In genomic region chrX:46376246-46376885, GRCh38 we compare ENCODE assay signal across 8 cellular contexts.
A peak's percentile ranks its signal among the peaks of the same experiment; 100 is the strongest.
DNase-seq lines count a peak whose midpoint lies in the region; ATAC-seq, FAIRE-seq and TF ChIP-seq lines count a peak whose summit lies in the region.

No MANE protein-coding gene starts in this region.

- H3K9me3 ChIP-seq in PC-9 (ENCODE audit: insufficient read depth, low read depth) (no peaks in the 10 kb centered on the region), left lung (no peaks in the 10 kb centered on the region), gastrocnemius medialis (no peaks in the 10 kb centered on the region)

- H3K27ac ChIP-seq in PC-9 (peak overlapping the region; percentile 94), left lung (no peak overlapping the region), gastrocnemius medialis (no peak overlapping the region)

- H3F3A ChIP-seq in PC-9 (ENCODE audit: insufficient read depth, low read depth): peaks cover 10% of the 10 kb centered on the region; the same call in 1 of the 2 replicates

- TF ChIP-seq CTCF in PC-9 (conservative IDR thresholded peaks at IDR 0.05) (peak; percentile 46; the same call in 1 of the 2 replicates), brain (conservative IDR thresholded peaks at IDR 0.05) (peak; percentile 41 to 59), left lung (IDR thresholded peaks at IDR 0.05) (peak in 1 of 2 donors; percentile 19), type B pancreatic cell (conservative IDR thresholded peaks at IDR 0.05) (peak; percentile 69), gastrocnemius medialis (IDR thresholded peaks at IDR 0.05 in 4 of 5, conservative IDR thresholded peaks at IDR 0.05 in 1 of 5) (no peak)

- peak overlapping the region; percentile 51 for H3K4me2 ChIP-seq in PC-9

- CTCF ChIA-PET in PC-9 (lab: Charles Lee): interaction anchor here (0.6 to 0.9 kb wide), 3 partner anchors 49 to 1055 kb away, joined by 3 to 6 read pairs (median 3); no protein-coding TSS in a partner anchor

- H3K9me3 Mint-ChIP-seq in brain (no peaks in the 10 kb centered on the region), type B pancreatic cell (no peaks in the 10 kb centered on the region)

- H3K4me3 ChIP-seq in PC-9: 0 out of 2 replicates have a peak overlapping the region, but pooled peaks have one; percentile 5
- H3K4me3 ChIP-seq in left lung: no peak overlapping the region
- H3K4me3 ChIP-seq in gastrocnemius medialis: no peak overlapping the region

- no peak for FAIRE-seq in H54 (lab: Jason Lieb, UNC)

- in situ Hi-C loops in gastrocnemius medialis (cut with MboI; ENCODE audit: low sequenced_read_pairs in 4 of 4): no loop called here

- DNase-seq in Ammon's horn (ENCODE audit: low spot score) (peak; percentile 7), H54 (ENCODE audit: insufficient read length, low spot score) (peak; percentile 1), PC-9 (peak; percentile 26 to 48), left lung (no peak), type B pancreatic cell (ENCODE audit: extremely low spot score, unreplicated experiment) (no peak), C1 segment of cervical spinal cord (lab: John Stamatoyannopoulos, UW) (no peak), gastrocnemius medialis (no peak)

- ATAC-seq in left lung (peak; percentile 91), gastrocnemius medialis (no peak)

- H3K27me3 ChIP-seq in PC-9 (ENCODE audit: insufficient read depth, low read depth) (no peaks in the 10 kb centered on the region), left lung (no peaks in the 10 kb centered on the region), gastrocnemius medialis (no peaks in the 10 kb centered on the region)

- H3K79me2 ChIP-seq in PC-9 (ENCODE audit: low read depth): no peaks in the 10 kb centered on the region

- POLR2A ChIA-PET in PC-9 (lab: Charles Lee; ENCODE audit: unreplicated experiment): interaction anchor here (0.6 to 1.5 kb wide), 6 partner anchors 43 to 526 kb away, joined by 3 to 6 read pairs (median 4); no protein-coding TSS in a partner anchor

- H2AFZ ChIP-seq in PC-9: no peak overlapping the region

- peaks cover 4% of the 10 kb centered on the region for H3K4me1 Mint-ChIP-seq in brain
- no peaks in the 10 kb centered on the region for H3K4me1 Mint-ChIP-seq in type B pancreatic cell (ENCODE audit: unreplicated experiment)

- TF ChIP-seq POLR2A in H54 (IDR thresholded peaks at IDR 0.05; ENCODE audit: low read depth, low read length): no peak
- TF ChIP-seq POLR2A in gastrocnemius medialis (IDR thresholded peaks at IDR 0.05): no peak

- intact Hi-C loops in PC-9 (cut with micrococcal nuclease; ENCODE audit: unreplicated experiment): loop anchor here (1.0 to 5.0 kb wide), 6 partner anchors 51 to 1054 kb away; no protein-coding TSS in a partner anchor
- intact Hi-C loops in left lung (cut with DNase I): no loop called here
- intact Hi-C loops in gastrocnemius medialis (cut with DNase I; ENCODE audit: low total_unique reads): no loop called here

- H3K36me3 ChIP-seq in PC-9 (ENCODE audit: low read depth) (no peaks in the 10 kb centered on the region), left lung (no peaks in the 10 kb centered on the region), gastrocnemius medialis (no peaks in the 10 kb centered on the region)

- peaks cover 25% of the 10 kb centered on the region for H3K4me1 ChIP-seq in PC-9 (replicated peaks; ENCODE audit: insufficient read depth)
- H3K4me1 ChIP-seq in left lung: no peaks in the 10 kb centered on the region
- no peaks in the 10 kb centered on the region for H3K4me1 ChIP-seq in gastrocnemius medialis

- H3K27ac Mint-ChIP-seq in brain (peak overlapping the region in 2 of 5 experiments; percentile 24 to 83), type B pancreatic cell (peak overlapping the region; percentile 42)

- no peaks in the 10 kb centered on the region for H3K9me2 ChIP-seq in PC-9 (ENCODE audit: insufficient read depth)

- H3K4me3 Mint-ChIP-seq in brain (peak overlapping the region in 1 of 5 experiments; percentile 27), type B pancreatic cell (no peak overlapping the region)

- H3K36me3 Mint-ChIP-seq in brain: no peaks in the 10 kb centered on the region
- no peaks in the 10 kb centered on the region for H3K36me3 Mint-ChIP-seq in type B pancreatic cell

- H3K27me3 Mint-ChIP-seq in brain (no peaks in the 10 kb centered on the region), type B pancreatic cell (no peaks in the 10 kb centered on the region)

- no peaks in the 10 kb centered on the region for H4K20me1 ChIP-seq in PC-9 (ENCODE audit: insufficient read depth)

- no TSS peak for BruUV-seq in PC-9 (replicated peaks; lab: Mats Ljungman, UMichigan)

Comparison
In these comparisons a context has a peak if more than half of its experiments do, and no peak if none do; other contexts are left out.
1. DNase-seq: peak in Ammon's horn (single experiment), H54 (single experiment) and PC-9 (2 of 2); none in left lung (0 of 2), type B pancreatic cell (single experiment), C1 segment of cervical spinal cord (0 of 14) and gastrocnemius medialis (0 of 2).
2. CTCF ChIP-seq: peak in PC-9 (single experiment), brain (2 of 2) and type B pancreatic cell (single experiment); none in gastrocnemius medialis (0 of 5).